18 cellular contexts compared by ENCODE assay signal in genomic region chr1:214473392-214473791, GRCh38.
DNase-seq lines count a peak whose midpoint lies in the region; ATAC-seq and TF ChIP-seq lines count a peak whose summit lies in the region.
"Had no signal": no experiment of that assay in that cellular context is flagged by ENCODE, and none has a peak within 500 bp of the region (broad histone marks: within the 10 kb centered on the region; RNA-seq: fewer than 3 reads in every experiment).

No MANE protein-coding gene starts in this region.

- no peak overlapping the region for H3K9ac ChIP-seq in HUES6 (ENCODE audit: low read length)

- peak overlapping the region; percentile 41 for H3K27ac ChIP-seq in HUES6 (ENCODE audit: low read depth, low read length)
- H3K27ac ChIP-seq: transverse colon had no signal

- TF ChIP-seq CTCF in AG09309 (IDR thresholded peaks at IDR 0.05; ENCODE audit: control insufficient read depth, insufficient read depth, low read depth, low read length, missing control alignments), result no peak
- TF ChIP-seq CTCF in cardiac fibroblast (IDR thresholded peaks at IDR 0.05; ENCODE audit: low read depth, low read length), result no peak

- peaks cover 18% of the 10 kb centered on the region for H3K27me3 Mint-ChIP-seq in activated T-cell treated with anti-CD3 and anti-CD28 coated beads, Interleukin-2, amount 50 U/mL, for 4 hours (ENCODE audit: low read depth)

- H3K9me3 ChIP-seq in HUES6 (ENCODE audit: control insufficient read depth, insufficient read depth, low read depth, low read length), result no peaks in the 10 kb centered on the region
- H3K9me3 ChIP-seq: BE2C, esophagus squamous epithelium, transverse colon had no signal

- H3K27me3 ChIP-seq in HUES6 (ENCODE audit: control insufficient read depth, insufficient read depth, low read length), result no peaks in the 10 kb centered on the region
- H3K27me3 ChIP-seq: esophagus squamous epithelium, transverse colon had no signal

- no peak for ATAC-seq in HG03342 (IDR thresholded peaks at IDR 0.05; ENCODE audit: unreplicated experiment)
- no peak for ATAC-seq in activated T-cell treated with anti-CD3 and anti-CD28 coated beads, Interleukin-2, amount 50 U/mL, for 4 hours
- ATAC-seq: activated T-cell treated with anti-CD3 and anti-CD28 coated beads, Interleukin-2, amount 50 U/mL, for 72 hours; sciatic nerve had no signal

- H3K4me3 ChIP-seq in AG09309 (ENCODE audit: control insufficient read depth, low read depth, low read length) (no peak overlapping the region), HUES6 (ENCODE audit: low read depth, low read length) (no peak overlapping the region), cardiac fibroblast (replicated peaks in 1 of 2; ENCODE audit: low read depth in 2 of 2, low read length in 2 of 2) (no peak overlapping the region)
- H3K4me3 ChIP-seq: esophagus squamous epithelium, transverse colon had no signal

- H3K4me1 Mint-ChIP-seq in activated T-cell treated with anti-CD3 and anti-CD28 coated beads, Interleukin-2, amount 50 U/mL, for 4 hours (ENCODE audit: low read depth), result no peaks in the 10 kb centered on the region

- H3K4me1 ChIP-seq in HUES6 (ENCODE audit: control insufficient read depth, insufficient read depth, low read length), result peaks cover 65% of the 10 kb centered on the region
- H3K4me1 ChIP-seq: BE2C had no signal

- DNase-seq in AG09309 (ENCODE audit: low read depth) (peak; percentile 34), cardiac fibroblast (ENCODE audit: low read depth in 2 of 2) (peak; percentile 79 to 85), islet precursor cell (peak; percentile 7), NCI-H187 (lab: John Stamatoyannopoulos, UW) (no peak), AG20443 (ENCODE audit: low spot score) (no peak)
- no peak for DNase-seq in activated T-cell treated with anti-CD3 and anti-CD28 coated beads, Interleukin-2, amount 50 U/mL, for 4 hours
- DNase-seq: activated CD4-positive, alpha-beta T cell treated with anti-CD3 and anti-CD28 coated beads, Interleukin-2, amount 50 U/mL, for 1 hour; activated T-cell treated with anti-CD3 and anti-CD28 coated beads, Interleukin-2, amount 50 U/mL, for 72 hours; BE2C; dermis blood vessel endothelial cell; esophagus squamous epithelium; NCI-H1105 treated with DMSO at 0.1 percent for 48 hours; stimulated activated CD4-positive, alpha-beta T cell treated with anti-CD3 and anti-CD28 coated beads, Interleukin-4, amount 100 ng/mL, for 24 hours; transverse colon had no signal

- H3K9me3 Mint-ChIP-seq in activated T-cell treated with anti-CD3 and anti-CD28 coated beads, Interleukin-2, amount 50 U/mL, for 4 hours, result no peaks in the 10 kb centered on the region
- H3K9me3 Mint-ChIP-seq: neural crest cell had no signal

- H3K36me3 Mint-ChIP-seq in activated T-cell treated with anti-CD3 and anti-CD28 coated beads, Interleukin-2, amount 50 U/mL, for 4 hours (ENCODE audit: insufficient read depth), result no peaks in the 10 kb centered on the region

- H3K36me3 ChIP-seq in HUES6 (ENCODE audit: control insufficient read depth, insufficient read depth, low read length), result no peaks in the 10 kb centered on the region
- H3K36me3 ChIP-seq: BE2C, esophagus squamous epithelium, transverse colon had no signal

- H3K4me3 Mint-ChIP-seq in activated T-cell treated with anti-CD3 and anti-CD28 coated beads, Interleukin-2, amount 50 U/mL, for 4 hours, result no peak overlapping the region
- H3K4me3 Mint-ChIP-seq: activated T-cell treated with anti-CD3 and anti-CD28 coated beads, Interleukin-2, amount 50 U/mL, for 72 hours; neural crest cell had no signal

Comparison
In these comparisons a context has a peak if more than half of its experiments do, and no peak if none do; other contexts are left out.
1. DNase-seq: peak in AG09309 (single experiment), cardiac fibroblast (2 of 2) and islet precursor cell (single experiment); none in NCI-H187 (0 of 2), AG20443 (single experiment) and activated T-cell treated with anti-CD3 and anti-CD28 coated beads, Interleukin-2, amount 50 U/mL, for 4 hours (single experiment).